In genomic region chr1:201641524-201642253, GRCh38 we compare ENCODE assay signal across 24 cellular contexts.
"Had no signal": no experiment of that assay in that cellular context is flagged by ENCODE, and none has a peak within 500 bp of the region (broad histone marks: within the 10 kb centered on the region; RNA-seq: fewer than 3 reads in every experiment).

No MANE protein-coding gene starts in this region.

- H3K9ac ChIP-seq: parathyroid adenoma had no signal

- H3K79me2 ChIP-seq: parathyroid adenoma had no signal

- H3K4me3 ChIP-seq: lung, sigmoid colon, smooth muscle cell, upper lobe of left lung had no signal

- H3K4me1 Mint-ChIP-seq: activated CD4-positive, alpha-beta T cell treated with anti-CD3 and anti-CD28 coated beads, Interleukin-2, amount 10 ng/mL, durations not matched to agents 24 days and 14 days; activated CD8-positive, alpha-beta memory T cell treated with anti-CD3 and anti-CD28 coated beads, Interleukin-2, amount 10 ng/mL, durations not matched to agents 7 days and 5 days; activated naive CD8-positive, alpha-beta T cell treated with anti-CD3 and anti-CD28 coated beads, Interleukin-2, amount 50 U/mL, for 24 hours; stimulated activated naive B cell treated with anti-CD40 and anti-IgM and Interleukin-4, amounts not matched to agents 10 μg/mL and 1 μg/mL and 100 μg/mL, for 72 hours; T-cell had no signal

- H3K27ac ChIP-seq: neutrophil, parathyroid adenoma, upper lobe of left lung, VCaP had no signal

- H3K4me2 ChIP-seq: smooth muscle cell had no signal

- H3K4me1 ChIP-seq: parathyroid adenoma had no signal

- H3K9me3 Mint-ChIP-seq: activated CD4-positive, alpha-beta T cell treated with anti-CD3 and anti-CD28 coated beads, Interleukin-2, amount 10 ng/mL, durations not matched to agents 24 days and 14 days; activated CD8-positive, alpha-beta T cell treated with anti-CD3 and anti-CD28 coated beads for 36 hours; activated naive CD8-positive, alpha-beta T cell treated with anti-CD3 and anti-CD28 coated beads, Interleukin-2, amount 50 U/mL, for 24 hours; nephron; T-cell; T-helper 2 cell treated with Interferon-gamma antibody and Interleukin-4, amounts not matched to agents 5 μg/mL and 100 μg/mL, for 36 hours had no signal

- H3K36me3 Mint-ChIP-seq: activated CD8-positive, alpha-beta memory T cell treated with anti-CD3 and anti-CD28 coated beads, Interleukin-2, amount 10 ng/mL, durations not matched to agents 7 days and 5 days; stimulated activated naive B cell treated with anti-CD40 and anti-IgM and Interleukin-4, amounts not matched to agents 10 μg/mL and 1 μg/mL and 100 μg/mL, for 72 hours had no signal

- ATAC-seq: activated CD4-positive, CD25-positive, alpha-beta regulatory T cell treated with anti-CD3 and anti-CD28 coated beads, Interleukin-2, amount 50 U/mL, for 24 hours; activated CD8-positive, alpha-beta memory T cell treated with anti-CD3 and anti-CD28 coated beads, Interleukin-2, amount 10 ng/mL, durations not matched to agents 7 days and 5 days; activated CD8-positive, alpha-beta T cell treated with anti-CD3 and anti-CD28 coated beads for 36 hours; activated naive CD8-positive, alpha-beta T cell treated with anti-CD3 and anti-CD28 coated beads, Interleukin-2, amount 50 U/mL, for 24 hours; stimulated activated naive B cell treated with anti-CD40 and anti-IgM and Interleukin-4, amounts not matched to agents 10 μg/mL and 1 μg/mL and 100 μg/mL, for 72 hours; T-cell had no signal

- H3K27me3 ChIP-seq: sigmoid colon, upper lobe of left lung had no signal

- H3K36me3 ChIP-seq: neutrophil, sigmoid colon, upper lobe of left lung had no signal

- H2AFZ ChIP-seq: parathyroid adenoma had no signal

- H3K9me3 ChIP-seq: neutrophil, sigmoid colon, upper lobe of left lung had no signal

- DNase-seq: activated CD4-positive, alpha-beta T cell treated with anti-CD3 and anti-CD28 coated beads, Interleukin-2, amount 10 ng/mL, durations not matched to agents 24 days and 14 days; activated CD8-positive, alpha-beta memory T cell treated with anti-CD3 and anti-CD28 coated beads, Interleukin-2, amount 10 ng/mL, durations not matched to agents 7 days and 5 days; activated CD8-positive, alpha-beta T cell treated with anti-CD3 and anti-CD28 coated beads for 36 hours; activated effector memory CD4-positive, alpha-beta T cell treated with anti-CD3 and anti-CD28 coated beads, Interleukin-2, amount 50 U/mL, for 16 hours; activated naive CD4-positive, alpha-beta T cell treated with anti-CD3 and anti-CD28 coated beads, Interleukin-2, amount 50 U/mL, for 16 hours; activated naive CD8-positive, alpha-beta T cell treated with anti-CD3 and anti-CD28 coated beads, Interleukin-2, amount 50 U/mL, for 24 hours; activated T-cell treated with anti-CD3 and anti-CD28 coated beads for 4 hours; effector CD4-positive, alpha-beta T cell; erythroblast; islet precursor cell; sigmoid colon; stimulated activated CD4-positive, alpha-beta T cell treated with anti-CD3 and anti-CD28 coated beads, Interleukin-15, amount 100 ng/mL, for 24 hours; stimulated activated naive B cell treated with anti-CD40 and anti-IgM and Interleukin-4, amounts not matched to agents 10 μg/mL and 1 μg/mL and 100 μg/mL, for 72 hours; T-cell; upper lobe of left lung had no signal

- H3K4me3 Mint-ChIP-seq: activated CD4-positive, alpha-beta T cell treated with anti-CD3 and anti-CD28 coated beads, Interleukin-2, amount 10 ng/mL, durations not matched to agents 24 days and 14 days; activated CD8-positive, alpha-beta memory T cell treated with anti-CD3 and anti-CD28 coated beads, Interleukin-2, amount 10 ng/mL, durations not matched to agents 7 days and 5 days; activated CD8-positive, alpha-beta T cell treated with anti-CD3 and anti-CD28 coated beads for 36 hours; activated naive CD8-positive, alpha-beta T cell treated with anti-CD3 and anti-CD28 coated beads, Interleukin-2, amount 50 U/mL, for 24 hours; dendritic cell treated with granulocyte-macrophage colony-stimulating factor and Interleukin-4, amounts not matched to agents 40 ng/mL and 50 ng/mL, for 4 days; nephron; stimulated activated naive B cell treated with anti-CD40 and anti-IgM and Interleukin-4, amounts not matched to agents 10 μg/mL and 1 μg/mL and 100 μg/mL, for 72 hours; T-cell; T-helper 2 cell treated with Interferon-gamma antibody and Interleukin-4, amounts not matched to agents 5 μg/mL and 100 μg/mL, for 36 hours had no signal

- H3K27ac Mint-ChIP-seq: activated CD4-positive, alpha-beta T cell treated with anti-CD3 and anti-CD28 coated beads, Interleukin-2, amount 10 ng/mL, durations not matched to agents 24 days and 14 days; activated CD8-positive, alpha-beta memory T cell treated with anti-CD3 and anti-CD28 coated beads, Interleukin-2, amount 10 ng/mL, durations not matched to agents 7 days and 5 days; activated CD8-positive, alpha-beta T cell treated with anti-CD3 and anti-CD28 coated beads for 36 hours; activated naive CD8-positive, alpha-beta T cell treated with anti-CD3 and anti-CD28 coated beads, Interleukin-2, amount 50 U/mL, for 24 hours; dendritic cell treated with granulocyte-macrophage colony-stimulating factor and Interleukin-4, amounts not matched to agents 40 ng/mL and 50 ng/mL, for 4 days; stimulated activated naive B cell treated with anti-CD40 and anti-IgM and Interleukin-4, amounts not matched to agents 10 μg/mL and 1 μg/mL and 100 μg/mL, for 72 hours; T-cell; T-helper 2 cell treated with Interferon-gamma antibody and Interleukin-4, amounts not matched to agents 5 μg/mL and 100 μg/mL, for 36 hours had no signal
